In the genomic region with DNA sequence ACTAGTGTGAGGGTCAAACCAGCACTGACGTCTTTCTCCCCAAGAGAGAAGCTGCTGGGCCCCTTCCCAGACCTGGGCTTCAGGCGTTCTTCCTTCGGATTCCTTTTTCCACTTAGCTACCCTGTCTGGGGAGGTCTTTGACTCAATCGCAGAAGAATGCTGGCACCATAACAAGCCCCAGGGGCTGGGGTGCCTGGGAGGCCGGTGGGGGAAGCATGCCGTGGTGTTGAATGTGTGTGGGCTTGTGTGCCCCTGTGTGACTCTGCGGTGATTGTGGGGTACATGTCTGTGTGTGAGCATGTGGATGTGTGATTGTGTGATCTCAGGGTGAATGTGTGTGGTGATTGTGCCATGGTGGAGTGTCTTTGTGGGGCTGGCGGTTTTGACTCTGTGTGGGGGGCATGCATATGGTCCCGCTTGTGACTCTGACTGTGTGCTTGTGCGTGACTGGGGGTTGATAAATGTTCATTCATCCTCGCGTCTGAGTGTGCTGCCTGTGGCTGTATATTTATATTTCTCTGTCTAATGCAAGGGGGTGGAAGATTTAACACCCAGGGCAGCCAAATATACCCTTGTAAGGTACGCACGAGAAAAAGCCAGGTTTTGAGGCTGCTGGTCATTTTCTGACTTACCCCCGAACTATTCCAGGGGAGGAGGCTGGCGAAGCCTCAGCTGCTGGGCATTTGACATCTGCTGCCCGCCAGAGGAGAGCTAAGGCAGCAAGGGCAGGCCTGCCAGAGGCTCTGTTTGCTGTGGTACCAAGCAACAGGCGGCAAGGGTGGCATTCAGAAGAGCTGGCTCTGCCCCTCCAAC, we compare ENCODE assay signal across 8 cellular contexts. TPM values are rescaled to one million over a fixed set of nuclear protein-coding genes. Genes with fewer than 3 reads are reported as not detected.
DNase-seq lines count a peak whose midpoint lies in the region; ATAC-seq and TF ChIP-seq lines count a peak whose summit lies in the region.

No MANE protein-coding gene starts in this region.

- peak overlapping the region; percentile 95 for H3K27ac ChIP-seq in ACC112 (ENCODE audit: low read depth, low read length)
- peak overlapping the region; percentile 97 for H3K27ac ChIP-seq in IMR-90 (ENCODE audit: insufficient read depth, low read length)
- peak overlapping the region in 37 of 59 donors; percentile 18 to 95 (median 79) for H3K27ac ChIP-seq in dorsolateral prefrontal cortex
- peak overlapping the region; percentile 98 to 99 for H3K27ac ChIP-seq in aorta (ENCODE audit: low read depth in 1 of 2, low read length in 2 of 2)

- peaks cover 17% of the 10 kb centered on the region for H3K4me1 Mint-ChIP-seq in mesothelial cell of epicardium

- H2BK120ac ChIP-seq in IMR-90 (ENCODE audit: low read depth, low read length) = peak overlapping the region; percentile 99

- peak overlapping the region; percentile 99 for H3K4ac ChIP-seq in IMR-90 (ENCODE audit: low read depth, low read length)

- intact Hi-C loops in IMR-90 (cut with micrococcal nuclease) = loop anchor here (2.0 to 10.0 kb wide), 2 partner anchors 53 to 391 kb away; a partner anchor contains a TSS
- intact Hi-C loops in dorsolateral prefrontal cortex (cut with DNase I) = no loop called here
- intact Hi-C loops in aorta (cut with DNase I) = loop anchor here (2.0 to 10.0 kb wide), 5 partner anchors 39 to 381 kb away; a partner anchor contains a TSS

- no peaks in the 10 kb centered on the region for H3K27me3 Mint-ChIP-seq in mesothelial cell of epicardium (ENCODE audit: low read depth)

- H4K5ac ChIP-seq in IMR-90 (ENCODE audit: low read depth, low read length) = peak overlapping the region; percentile 99

- in situ Hi-C loops in IMR-90 (cut with MboI; ENCODE audit: low sequenced_read_pairs) = no loop called here

- POLR2A ChIA-PET in IMR-90 (lab: Charles Lee; ENCODE audit: unreplicated experiment) = interaction anchor here (0.6 kb wide), 1 partner anchor 16 kb away, joined by 5 read pairs; no protein-coding TSS in a partner anchor

- H2AK9ac ChIP-seq in IMR-90 (replicated peaks; ENCODE audit: low read depth, low read length, poor library complexity) = peak overlapping the region; percentile 100

- no TSS peak for BruUV-seq in IMR-90 (replicated peaks; lab: Mats Ljungman, UMichigan)

- H3K79me1 ChIP-seq in IMR-90 (ENCODE audit: low read depth in 1 of 2, low read length in 2 of 2) = peaks cover 19 to 31% of the 10 kb centered on the region in 2 experiments

- ATAC-seq in IMR-90 (ENCODE audit: low read depth) (peak; percentile 59), aorta (ENCODE audit: low FRiP score) (peak; percentile 72), HG03520 (IDR thresholded peaks at IDR 0.05; ENCODE audit: unreplicated experiment) (no peak), HG02938 (IDR thresholded peaks at IDR 0.05; ENCODE audit: unreplicated experiment) (no peak)

- H4K91ac ChIP-seq in IMR-90 (ENCODE audit: insufficient read depth, low read depth, low read length) = peak overlapping the region; percentile 96

- peak overlapping the region; percentile 92 for H3K56ac ChIP-seq in IMR-90 (ENCODE audit: extremely low read depth, insufficient read depth, low read length)

- peak overlapping the region; percentile 96 for H3K9ac ChIP-seq in IMR-90 (ENCODE audit: low read depth, low read length)

- peak overlapping the region; percentile 98 for H3K14ac ChIP-seq in IMR-90 (replicated peaks; ENCODE audit: low read depth, low read length)

- H3K4me2 ChIP-seq in IMR-90 (ENCODE audit: low read depth, low read length) = peak overlapping the region; percentile 92

- peak overlapping the region; percentile 100 for H2BK20ac ChIP-seq in IMR-90 (ENCODE audit: low read depth, low read length)

- H3K4me3 Mint-ChIP-seq in mesothelial cell of epicardium = peak overlapping the region; percentile 74

- H3K27me3 ChIP-seq in ACC112 (ENCODE audit: insufficient read depth, low read length) = no peaks in the 10 kb centered on the region
- no peaks in the 10 kb centered on the region for H3K27me3 ChIP-seq in IMR-90 (ENCODE audit: control insufficient read depth, insufficient read depth, low read length)
- no peaks in the 10 kb centered on the region for H3K27me3 ChIP-seq in dorsolateral prefrontal cortex
- H3K27me3 ChIP-seq in aorta (ENCODE audit: control insufficient read depth in 1 of 2, insufficient read depth in 2 of 2, low read length in 1 of 2) = no peaks in the 10 kb centered on the region

- H3K36me3 ChIP-seq in ACC112 (ENCODE audit: insufficient read depth, low read length) (no peaks in the 10 kb centered on the region), IMR-90 (ENCODE audit: control insufficient read depth, insufficient read depth, low read length) (no peaks in the 10 kb centered on the region), aorta (ENCODE audit: control insufficient read depth in 1 of 2, insufficient read depth in 2 of 2, low read length in 1 of 2) (no peaks in the 10 kb centered on the region)

- peak overlapping the region; percentile 95 for H3K4me3 ChIP-seq in ACC112 (ENCODE audit: low read depth, low read length)
- peak overlapping the region; percentile 77 for H3K4me3 ChIP-seq in IMR-90 (ENCODE audit: insufficient read depth, low read depth, low read length)
- peak overlapping the region; percentile 38 to 93 (median 71) for H3K4me3 ChIP-seq in dorsolateral prefrontal cortex
- peak overlapping the region; percentile 84 to 95 for H3K4me3 ChIP-seq in aorta (ENCODE audit: low read length in 2 of 2)

- peak overlapping the region; percentile 99 for H3K18ac ChIP-seq in IMR-90 (ENCODE audit: low read depth, low read length)

- no peak for TF ChIP-seq CTCF in IMR-90 (conservative IDR thresholded peaks at IDR 0.05; ENCODE audit: low read depth, low read length)
- TF ChIP-seq CTCF in dorsolateral prefrontal cortex (IDR thresholded peaks at IDR 0.05 in 54 of 56, conservative IDR thresholded peaks at IDR 0.05 in 2 of 56; ENCODE audit: low read depth in 1 of 56, partially characterized antibody in 56 of 56) = no peak
- TF ChIP-seq CTCF in mesothelial cell of epicardium (IDR thresholded peaks at IDR 0.05; ENCODE audit: unreplicated experiment) = no peak

- no peak; the same call in 1 of the 2 replicates for TF ChIP-seq RAD21 in IMR-90 (IDR thresholded peaks at IDR 0.05; ENCODE audit: low read length)

- H2BK15ac ChIP-seq in IMR-90 (ENCODE audit: low read depth, low read length) = peak overlapping the region; percentile 65; the same call in 2 of the 3 replicates

- WGBS in IMR-90 (ENCODE audit: extremely low coverage in 2 of 2, insufficient read length in 1 of 2), 2 experiments = 0% methylated on average over 3 of the region's 18 CpGs; no CpG with 5 or more reads in 1 of the 2 experiments
- WGBS in aorta, 2 donors = 5 to 8% methylated on average over 18 of the region's 18 CpGs

- H4K8ac ChIP-seq in IMR-90 (ENCODE audit: low read depth in 2 of 2, low read length in 2 of 2) = peak overlapping the region; percentile 81 to 99

- peaks cover 23% of the 10 kb centered on the region for H3K4me1 ChIP-seq in ACC112 (ENCODE audit: control insufficient read depth, insufficient read depth, low read length, unreplicated experiment)
- peaks cover 15% of the 10 kb centered on the region for H3K4me1 ChIP-seq in IMR-90 (ENCODE audit: control insufficient read depth, insufficient read depth, low read length)
- H3K4me1 ChIP-seq in aorta (ENCODE audit: control insufficient read depth in 1 of 2, insufficient read depth in 2 of 2, low read length in 2 of 2) = peaks cover 0 to 4% of the 10 kb centered on the region in 2 donors

- H4K20me1 ChIP-seq in IMR-90 (ENCODE audit: insufficient read depth, low read length) = no peaks in the 10 kb centered on the region; the same call in 1 of the 2 replicates

- H2BK5ac ChIP-seq in IMR-90 (ENCODE audit: low read depth, low read length, poor library complexity, severe bottlenecking) = peak overlapping the region; percentile 100

- CTCF ChIA-PET in IMR-90 (lab: Yijun Ruan, JAX) = interaction anchor here (1.3 to 1.7 kb wide), 2 partner anchors 9 to 70 kb away, joined by 4 to 6 read pairs; no protein-coding TSS in a partner anchor

- dilution Hi-C loops in IMR-90 (cut with HindIII; ENCODE audit: low sequenced_read_pairs, unreplicated experiment) = no loop called here

- TF ChIP-seq POLR2A in IMR-90 (IDR thresholded peaks at IDR 0.05; ENCODE audit: low read depth, low read length) = peak; percentile 86

- peaks cover 12% of the 10 kb centered on the region for H3K79me2 ChIP-seq in ACC112 (ENCODE audit: control insufficient read depth, insufficient read depth, low read length, unreplicated experiment)

- DNase-seq in IMR-90 (peak; percentile 99), dorsolateral prefrontal cortex (peak in 2 of 10 donors; percentile 24 to 42), mesothelial cell of epicardium (ENCODE audit: low spot score in 2 of 2, unreplicated experiment in 2 of 2) (peak in 1 of 2 experiments; percentile 73), aorta (peak; percentile 85 to 94), hippocampal formation (lab: John Stamatoyannopoulos, UW) (no peak)

- H3K23ac ChIP-seq in IMR-90 (ENCODE audit: low read depth, low read length) = peak overlapping the region; percentile 100

- H2AFZ ChIP-seq in ACC112 (ENCODE audit: low read length, unreplicated experiment) = peak overlapping the region; percentile 79
- H2AFZ ChIP-seq in IMR-90 (replicated peaks; ENCODE audit: low read length, poor library complexity) = peak overlapping the region; percentile 93

- H2AK5ac ChIP-seq in IMR-90 (ENCODE audit: low read depth, low read length) = peak overlapping the region; percentile 98

- 0 out of 2 replicates have a peak, but pooled peaks cover 9% of the 10 kb centered on the region for H3K9me1 ChIP-seq in IMR-90 (ENCODE audit: insufficient read depth, low read length)

- no peaks in the 10 kb centered on the region for H3K9me3 Mint-ChIP-seq in mesothelial cell of epicardium

- peak overlapping the region; percentile 88 for H3K27ac Mint-ChIP-seq in mesothelial cell of epicardium

- H3K36me3 Mint-ChIP-seq in mesothelial cell of epicardium = no peaks in the 10 kb centered on the region

- H3K9me3 ChIP-seq in IMR-90 (ENCODE audit: control insufficient read depth, insufficient read depth, low read length) = peaks cover 3% of the 10 kb centered on the region; the same call in 1 of the 2 replicates
- H3K9me3 ChIP-seq in aorta (ENCODE audit: control insufficient read depth, low read length) = no peaks in the 10 kb centered on the region

RNA-seq across cellular contexts. Expression of a gene that starts 1.1 kb away (rescaled TPM):
- total RNA-seq in IMR-90 (2012; rRNA removed) (103 and 139 TPM in 2 replicates), dorsolateral prefrontal cortex (1 to 10 TPM; 2.0 to 9.9 (median 5.5) TPM), mesothelial cell of epicardium (3.9 to 4.5 TPM (median 4.0 TPM) in 3 replicates), aorta (10 to 100 TPM; 37.5 to 89.8 TPM)
- polyA plus RNA-seq in IMR-90 (2012; rRNA removed) (41.3 and 48.9 TPM in 2 replicates), aorta (10 to 100 TPM; 11.4 to 36.8 TPM)
- 24.0 and 32.6 TPM in 2 replicates for polyA plus RNA-seq in IMR-90 (2012; cell fraction: cytosol; rRNA removed)
- polyA plus RNA-seq in IMR-90 (2012; cell fraction: nucleus; rRNA removed; ENCODE audit: low replicate concordance) = 15.3 and 50.5 TPM in 2 replicates

RNA-seq across cellular contexts. Expression of a gene that starts 52.7 kb away (rescaled TPM):
- 138 and 161 TPM in 2 replicates for total RNA-seq in IMR-90 (2012; rRNA removed)
- polyA plus RNA-seq in IMR-90 (2012; rRNA removed) = 71.0 and 82.9 TPM in 2 replicates
- 30.3 and 58.3 TPM in 2 replicates for polyA plus RNA-seq in IMR-90 (2012; cell fraction: cytosol; rRNA removed)
- 34.6 and 96.3 TPM in 2 replicates for polyA plus RNA-seq in IMR-90 (2012; cell fraction: nucleus; rRNA removed; ENCODE audit: low replicate concordance)
- 100 to 1,000 TPM; 115 to 177 (median 148) TPM for total RNA-seq in dorsolateral prefrontal cortex
- 387 to 395 TPM (median 388 TPM) in 3 replicates for total RNA-seq in mesothelial cell of epicardium
- total RNA-seq in aorta = 100 to 1,000 TPM; 106 to 114 TPM
- 10 to 100 TPM; 31.4 to 41.3 TPM for polyA plus RNA-seq in aorta

RNA-seq across cellular contexts. Expression of a gene that starts 53.3 kb away (rescaled TPM):
- total RNA-seq in IMR-90 (2012; rRNA removed) (31.0 and 59.2 TPM in 2 replicates), dorsolateral prefrontal cortex (10 to 100 TPM; 31.6 to 70.6 (median 46.7) TPM), mesothelial cell of epicardium (37.8 to 41.3 TPM (median 39.3 TPM) in 3 replicates), aorta (10 to 100 TPM; 36.3 to 37.8 TPM)
- polyA plus RNA-seq in IMR-90 (2012; rRNA removed) (43.5 and 52.6 TPM in 2 replicates), aorta (10 to 100 TPM; 43.6 to 78.3 TPM)
- 13.7 and 23.7 TPM in 2 replicates for polyA plus RNA-seq in IMR-90 (2012; cell fraction: cytosol; rRNA removed)
- 4.7 and 28.5 TPM in 2 replicates for polyA plus RNA-seq in IMR-90 (2012; cell fraction: nucleus; rRNA removed; ENCODE audit: low replicate concordance)

Comparison
In these comparisons a context has a peak if more than half of its experiments do, and no peak if none do; other contexts are left out.
1. ATAC-seq: peak in IMR-90 (single experiment) and aorta (single experiment); none in HG03520 (single experiment) and HG02938 (single experiment).
2. DNase-seq: peak in IMR-90 (single experiment) and aorta (2 of 2); none in hippocampal formation (0 of 2).
3. intact Hi-C loops: an anchor here in IMR-90 (2.0 to 10.0 kb wide) and aorta (2.0 to 10.0 kb wide); none called in dorsolateral prefrontal cortex.
4. Peak in every context shown above with its lines, with median percentiles within 50 percentile points of each other: H3K27ac ChIP-seq and H3K4me3 ChIP-seq.